In the genomic region with DNA sequence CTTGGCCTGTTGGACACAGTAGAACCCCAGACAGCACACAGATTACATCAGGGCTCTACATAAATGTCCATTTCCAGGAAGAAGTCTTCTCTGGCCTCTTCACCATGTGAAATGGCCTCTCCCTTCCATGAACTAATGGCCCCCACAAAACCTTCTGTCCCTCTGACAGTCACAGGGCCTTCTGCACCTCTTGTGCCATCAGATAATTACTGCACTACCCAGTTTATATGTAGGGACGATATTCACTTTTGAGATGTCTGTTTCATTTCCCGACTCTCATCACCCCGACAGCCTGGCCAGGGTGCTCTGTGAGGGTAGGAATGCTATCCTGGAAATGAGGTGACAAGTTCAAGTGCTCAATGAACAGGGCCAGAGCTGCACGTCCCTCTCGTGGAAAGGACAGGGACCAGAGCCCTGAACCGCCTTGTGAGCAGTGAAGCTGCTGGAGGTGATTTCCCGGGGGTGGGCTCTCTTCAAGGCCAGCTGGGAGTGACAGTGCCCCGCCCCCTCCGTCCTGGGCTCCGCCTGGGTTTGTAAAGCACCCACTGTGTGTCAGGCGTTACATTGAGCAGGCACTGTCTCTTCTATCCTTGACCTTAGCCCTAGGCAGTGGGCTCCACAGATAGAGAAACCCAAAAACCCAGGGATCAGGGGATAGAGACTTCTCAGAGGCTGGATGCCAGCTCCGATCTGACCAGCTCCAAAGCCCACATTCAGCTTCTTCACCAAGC, we compare ENCODE assay signal across 12 cellular contexts. TPM values are rescaled to one million over a fixed set of nuclear protein-coding genes. Genes with fewer than 3 reads are reported as not detected.
DNase-seq lines count a peak whose midpoint lies in the region; ATAC-seq, FAIRE-seq and TF ChIP-seq lines count a peak whose summit lies in the region.
"Had no signal": no experiment of that assay in that cellular context is flagged by ENCODE, and none has a peak within 500 bp of the region (broad histone marks: within the 10 kb centered on the region; RNA-seq: fewer than 3 reads in every experiment).

No MANE protein-coding gene starts in this region.

- TF ChIP-seq RAD21 in IMR-90 (IDR thresholded peaks at IDR 0.05; ENCODE audit: low read length) (no peak), K562 (CRISPR knock-in tag; conservative IDR thresholded peaks at IDR 0.05 in 1 of 2, IDR thresholded peaks at IDR 0.05 in 1 of 2) (no peak)

- H4K20me1 ChIP-seq in IMR-90 (ENCODE audit: insufficient read depth, low read length) (no peaks in the 10 kb centered on the region), K562 (replicated peaks; ENCODE audit: control insufficient read depth, insufficient read depth, low read length) (no peaks in the 10 kb centered on the region)

- POLR2A ChIA-PET in CD4-positive, alpha-beta T cell (lab: Charles Lee) = interaction anchor here (0.6 to 4.2 kb wide), 10 partner anchors 10 to 154 kb away, joined by 3 to 57 read pairs (median 10); a partner anchor contains a TSS
- POLR2A ChIA-PET in IMR-90 (lab: Charles Lee; ENCODE audit: unreplicated experiment) = no interaction called here
- POLR2A ChIA-PET in K562 (lab: Yijun Ruan, JAX) = interaction anchor here (0.6 to 2.7 kb wide), 11 partner anchors 9 to 218 kb away, joined by 3 to 12 read pairs (median 4); a partner anchor contains a TSS

- H2AK5ac ChIP-seq in IMR-90 (ENCODE audit: low read depth, low read length) = no peak overlapping the region

- H3K4me3 ChIP-seq in IMR-90 (ENCODE audit: insufficient read depth, low read depth, low read length) (no peak overlapping the region), K562 (no peak overlapping the region)

- no peak overlapping the region for H2AK9ac ChIP-seq in IMR-90 (replicated peaks; ENCODE audit: low read depth, low read length, poor library complexity)

- H2BK20ac ChIP-seq in IMR-90 (ENCODE audit: low read depth, low read length) = no peak overlapping the region

- in situ Hi-C loops in IMR-90 (cut with MboI; ENCODE audit: low sequenced_read_pairs) (no loop called here), K562 (cut with MboI) (no loop called here)

- no peaks in the 10 kb centered on the region for H3K9me3 Mint-ChIP-seq in CD4-positive, alpha-beta T cell
- no peaks in the 10 kb centered on the region for H3K9me3 Mint-ChIP-seq in natural killer cell

- H3K36me3 Mint-ChIP-seq in CD4-positive, alpha-beta T cell (ENCODE audit: low read depth) = peaks cover 26% of the 10 kb centered on the region
- H3K36me3 Mint-ChIP-seq in natural killer cell = peaks cover 7% of the 10 kb centered on the region

- H2BK120ac ChIP-seq in IMR-90 (ENCODE audit: low read depth, low read length) = no peak overlapping the region

- no peak overlapping the region for H3K4me2 ChIP-seq in IMR-90 (ENCODE audit: low read depth, low read length)
- peak overlapping the region; percentile 47 for H3K4me2 ChIP-seq in K562 (ENCODE audit: insufficient read depth, low read length)

- CTCF ChIA-PET in CD4-positive, alpha-beta T cell (lab: Charles Lee) = interaction anchor here (1.6 kb wide), 1 partner anchor 23 kb away, joined by 4 read pairs; no protein-coding TSS in a partner anchor
- CTCF ChIA-PET in IMR-90 (lab: Yijun Ruan, JAX) = no interaction called here
- CTCF ChIA-PET in K562 (lab: Yijun Ruan, JAX; ENCODE audit: low intra/inter-chr PET ratio) = no interaction called here

- no peak overlapping the region for H4K8ac ChIP-seq in IMR-90 (ENCODE audit: low read depth in 2 of 2, low read length in 2 of 2)

- H3K36me3 ChIP-seq in IMR-90 (ENCODE audit: control insufficient read depth, insufficient read depth, low read length) (no peaks in the 10 kb centered on the region), K562 (ENCODE audit: control insufficient read depth, insufficient read depth, low read length) (peaks cover 3% of the 10 kb centered on the region; the same call in 1 of the 3 replicates)

- TF ChIP-seq POLR2A in IMR-90 (IDR thresholded peaks at IDR 0.05; ENCODE audit: low read depth, low read length) (no peak), K562 (conservative IDR thresholded peaks at IDR 0.05) (no peak)

- H3K14ac ChIP-seq in IMR-90 (replicated peaks; ENCODE audit: low read depth, low read length) = no peak overlapping the region

- H3K4ac ChIP-seq in IMR-90 (ENCODE audit: low read depth, low read length) = no peak overlapping the region

- intact Hi-C loops in CD4-positive, alpha-beta T cell (cut with DNase I, micrococcal nuclease) = loop anchor here (5.0 to 10.0 kb wide), 5 partner anchors 33 to 152 kb away; a partner anchor contains a TSS
- intact Hi-C loops in IMR-90 (cut with micrococcal nuclease) (loop anchor here (2.0 kb wide), 1 partner anchor 101 kb away; no protein-coding TSS in a partner anchor), K562 (cut with micrococcal nuclease) (loop anchor here (5.0 kb wide), 1 partner anchor 167 kb away; no protein-coding TSS in a partner anchor), natural killer cell (cut with micrococcal nuclease) (no loop called here)

- H3K18ac ChIP-seq in IMR-90 (ENCODE audit: low read depth, low read length) = no peak overlapping the region

- no peak overlapping the region for H2BK15ac ChIP-seq in IMR-90 (ENCODE audit: low read depth, low read length)

- H2BK5ac ChIP-seq in IMR-90 (ENCODE audit: low read depth, low read length, poor library complexity, severe bottlenecking) = no peak overlapping the region

- H3K56ac ChIP-seq in IMR-90 (ENCODE audit: extremely low read depth, insufficient read depth, low read length) = no peak overlapping the region

- no peak overlapping the region for H4K5ac ChIP-seq in IMR-90 (ENCODE audit: low read depth, low read length)

- BruUV-seq in IMR-90 (replicated peaks; lab: Mats Ljungman, UMichigan) (no TSS peak), K562 (replicated peaks; lab: Mats Ljungman, UMichigan) (no TSS peak)

- no peak for ATAC-seq in CD4-positive, alpha-beta T cell (ENCODE audit: poor library complexity)
- ATAC-seq in IMR-90 (ENCODE audit: low read depth) = no peak
- ATAC-seq in K562 = no peak; the same call in 2 of the 3 replicates
- no peak for ATAC-seq in natural killer cell
- ATAC-seq in GM19328 (IDR thresholded peaks at IDR 0.05; ENCODE audit: unreplicated experiment) = no peak
- ATAC-seq in HG03354 (IDR thresholded peaks at IDR 0.05; ENCODE audit: poor library complexity, severe bottlenecking, unreplicated experiment) = no peak

- H3K4me1 ChIP-seq in IMR-90 (ENCODE audit: control insufficient read depth, insufficient read depth, low read length) = no peaks in the 10 kb centered on the region
- H3K4me1 ChIP-seq in K562 (replicated peaks in 1 of 2; ENCODE audit: control insufficient read depth in 2 of 2, insufficient read depth in 2 of 2, low read length in 2 of 2) = peaks cover 17 to 66% of the 10 kb centered on the region in 2 experiments

- no peaks in the 10 kb centered on the region for H3K79me1 ChIP-seq in IMR-90 (ENCODE audit: low read depth in 1 of 2, low read length in 2 of 2)

- WGBS in IMR-90 (ENCODE audit: extremely low coverage in 2 of 2, insufficient read length in 1 of 2), 2 experiments = 56% methylated on average over 5 of the region's 12 CpGs; no CpG with 5 or more reads in 1 of the 2 experiments
- 66% methylated on average over 12 of the region's 12 CpGs for WGBS in K562 (ENCODE audit: insufficient coverage, low coverage, missing lambda C conversion rate)

- H3K27ac Mint-ChIP-seq in CD4-positive, alpha-beta T cell = peak overlapping the region; percentile 94
- H3K27ac Mint-ChIP-seq in natural killer cell = peak overlapping the region; percentile 79 to 92

- peak overlapping the region; percentile 65 for H3K27ac ChIP-seq in CD4-positive, alpha-beta T cell (ENCODE audit: low read depth, low read length)
- H3K27ac ChIP-seq in IMR-90 (ENCODE audit: insufficient read depth, low read length) (no peak overlapping the region), K562 (ENCODE audit: extremely low read depth, low read depth, low read length) (peak overlapping the region; percentile 36; the same call in 2 of the 3 replicates)

- FAIRE-seq in K562 (lab: Jason Lieb, UNC) = peak; percentile 78
- FAIRE-seq: endothelial cell of umbilical vein, kidney had no signal

- no peak for DNase-seq in CD4-positive, alpha-beta T cell
- no peak for DNase-seq in IMR-90
- peak; percentile 64 to 68 (median 66) for DNase-seq in K562 (ENCODE audit: extremely low read depth in 1 of 4, low spot score in 3 of 4)
- DNase-seq in natural killer cell = no peak
- DNase-seq in stimulated activated CD4-positive, alpha-beta T cell treated with anti-CD3 and anti-CD28 coated beads, Interleukin-4, amount 100 ng/mL, for 1 hour = no peak
- DNase-seq in NCI-H128 (lab: John Stamatoyannopoulos, UW; ENCODE audit: unreplicated experiment) = no peak
- DNase-seq: kidney, NCI-H1436, NCI-H446 had no signal

- dilution Hi-C loops in IMR-90 (cut with HindIII; ENCODE audit: low sequenced_read_pairs, unreplicated experiment) = no loop called here

- H3K27me3 Mint-ChIP-seq in CD4-positive, alpha-beta T cell = no peaks in the 10 kb centered on the region
- peaks cover 0 to 7% of the 10 kb centered on the region in 2 donors for H3K27me3 Mint-ChIP-seq in natural killer cell (ENCODE audit: low read depth in 2 of 2)

- H4K91ac ChIP-seq in IMR-90 (ENCODE audit: insufficient read depth, low read depth, low read length) = no peak overlapping the region

- H3K23ac ChIP-seq in IMR-90 (ENCODE audit: low read depth, low read length) = no peak overlapping the region

- H2AFZ ChIP-seq in IMR-90 (replicated peaks; ENCODE audit: low read length, poor library complexity) (peak overlapping the region; percentile 51), K562 (ENCODE audit: low read depth, low read length) (peak overlapping the region; percentile 92)

- H3K9me1 ChIP-seq in IMR-90 (ENCODE audit: insufficient read depth, low read length) = peaks cover 5% of the 10 kb centered on the region; the same call in 1 of the 2 replicates
- H3K9me1 ChIP-seq in K562 (ENCODE audit: control insufficient read depth, insufficient read depth, low read length) = peaks cover 8% of the 10 kb centered on the region

- H3K4me3 Mint-ChIP-seq in CD4-positive, alpha-beta T cell = peak overlapping the region; percentile 93
- H3K4me3 Mint-ChIP-seq in natural killer cell = peak overlapping the region; percentile 90

- H3K9ac ChIP-seq in IMR-90 (ENCODE audit: low read depth, low read length) (no peak overlapping the region), K562 (ENCODE audit: insufficient read depth in 1 of 2, low read depth in 2 of 2, low read length in 2 of 2) (peak overlapping the region; percentile 4 to 93; a peak in 2 of 4 replicates)

- H3K4me1 Mint-ChIP-seq in CD4-positive, alpha-beta T cell (ENCODE audit: low read depth) = peaks cover 36% of the 10 kb centered on the region
- peaks cover 30 to 52% of the 10 kb centered on the region in 2 donors for H3K4me1 Mint-ChIP-seq in natural killer cell

- no peaks in the 10 kb centered on the region for H3K27me3 ChIP-seq in CD4-positive, alpha-beta T cell (ENCODE audit: control insufficient read depth, insufficient read depth, low read length)
- H3K27me3 ChIP-seq in IMR-90 (ENCODE audit: control insufficient read depth, insufficient read depth, low read length) (peaks cover 72% of the 10 kb centered on the region), K562 (ENCODE audit: control insufficient read depth in 2 of 2, insufficient read depth in 2 of 2, low read length in 2 of 2) (peaks cover 3 to 13% of the 10 kb centered on the region in 2 experiments; a peak in 3 of 5 replicates)

- TF ChIP-seq EP300 in K562 (IDR thresholded peaks at IDR 0.05; ENCODE audit: low read length) = no peak

- H3K9me3 ChIP-seq in CD4-positive, alpha-beta T cell (ENCODE audit: control insufficient read depth, low read length) = no peaks in the 10 kb centered on the region
- H3K9me3 ChIP-seq in IMR-90 (ENCODE audit: control insufficient read depth, insufficient read depth, low read length) (no peaks in the 10 kb centered on the region), K562 (replicated peaks; ENCODE audit: control insufficient read depth, insufficient read depth, low read depth, low read length) (no peaks in the 10 kb centered on the region)

- peaks cover 29% of the 10 kb centered on the region for H3K79me2 ChIP-seq in K562 (ENCODE audit: control insufficient read depth, insufficient read depth, low read length)

- no peak for TF ChIP-seq CTCF in CD4-positive, alpha-beta T cell (IDR thresholded peaks at IDR 0.05)
- TF ChIP-seq CTCF in IMR-90 (conservative IDR thresholded peaks at IDR 0.05; ENCODE audit: low read depth, low read length) (no peak), K562 (IDR thresholded peaks at IDR 0.05 in 2 of 3, conservative IDR thresholded peaks at IDR 0.05 in 1 of 3; ENCODE audit: insufficient read depth in 2 of 3, low read depth in 1 of 3, low read length in 3 of 3) (no peak), natural killer cell (IDR thresholded peaks at IDR 0.05) (no peak)

RNA-seq across cellular contexts. Expression of a gene that starts 3.1 kb away (rescaled TPM):
- 10 to 100 TPM; 62.4 to 62.7 TPM for total RNA-seq in CD4-positive, alpha-beta T cell
- total RNA-seq in IMR-90 (2012; rRNA removed) (under 0.01 and 0.18 TPM in 2 replicates), K562 (2014; rRNA removed) (55.5 and 85.8 TPM in 2 replicates), K562 (2014; rRNA removed; fragmentation: Illumina TruSeq; extraction: Trizol) (23.7 and 28.6 TPM in 2 replicates), K562 (2015; rRNA removed; fragmentation: Illumina TruSeq; extraction: Trizol) (55.6 and 55.9 TPM in 2 replicates), K562 (2021) (103 and 105 TPM in 2 replicates), natural killer cell (10 to 100 TPM; 57.6 to 91.7 (median 88.3) TPM)
- polyA plus RNA-seq in IMR-90 (2012; rRNA removed) (0.27 and 0.56 TPM in 2 replicates), K562 (2011; rRNA removed) (29.9 and 50.1 TPM in 2 replicates), K562 (2014; fragmentation: Illumina TruSeq; extraction: Trizol) (65.0 and 68.7 TPM in 2 replicates), K562 (2014; fragmentation: Nextera tagmentation; extraction: Ambion mirVana) (1 to 10 TPM in 1 of 2 experiments, under 1 TPM in 1; 0.56 to 1.2 TPM), K562 (2014; rRNA removed) (55.2 and 59.6 TPM in 2 replicates)
- polyA plus RNA-seq in IMR-90 (2012; cell fraction: cytosol; rRNA removed) = 0.12 and 0.41 TPM in 2 replicates
- 0.32 and 0.71 TPM in 2 replicates for polyA plus RNA-seq in IMR-90 (2012; cell fraction: nucleus; rRNA removed; ENCODE audit: low replicate concordance)
- 38.6 and 86.5 TPM in 2 replicates for total RNA-seq in K562 (2011; cell fraction: chromatin; rRNA removed; ENCODE audit: low replicate concordance)
- total RNA-seq in K562 (2011; cell fraction: nucleolus; rRNA removed) = 61.2 and 70.5 TPM in 2 replicates
- 59.7 and 74.0 TPM in 2 replicates for total RNA-seq in K562 (2011; cell fraction: nucleoplasm; rRNA removed)
- 60.0 and 102 TPM in 2 replicates for polyA plus RNA-seq in K562 (2011; cell fraction: cytosol; rRNA removed)
- polyA plus RNA-seq in K562 (2011; cell fraction: nucleus; rRNA removed) = 43.9 and 60.4 TPM in 2 replicates
- polyA plus RNA-seq in K562 (2012) = 66.9 and 81.0 TPM in 2 replicates
- polyA minus RNA-seq in K562 (2011; rRNA and poly(A)+ RNA removed) = 23.2 and 33.4 TPM in 2 replicates
- polyA minus RNA-seq in K562 (2011; cell fraction: cytosol; rRNA and poly(A)+ RNA removed) = 57.5 and 69.4 TPM in 2 replicates
- 13.3 and 20.8 TPM in 2 replicates for polyA minus RNA-seq in K562 (2011; cell fraction: nucleus; rRNA and poly(A)+ RNA removed)

RNA-seq across cellular contexts. Expression of a gene that starts 10.2 kb away (rescaled TPM):
- total RNA-seq in CD4-positive, alpha-beta T cell = under 1 TPM in 1 of 2 experiments, not detected in 1; 0.22 TPM
- 0.54 and 0.56 TPM in 2 replicates for total RNA-seq in IMR-90 (2012; rRNA removed)
- 1.2 TPM in 2 replicates for polyA plus RNA-seq in IMR-90 (2012; rRNA removed)
- polyA plus RNA-seq in IMR-90 (2012; cell fraction: cytosol; rRNA removed) = 0.89 and 2.2 TPM in 2 replicates
- 1.1 and 2.3 TPM in 2 replicates for polyA plus RNA-seq in IMR-90 (2012; cell fraction: nucleus; rRNA removed; ENCODE audit: low replicate concordance)
- 0.49 TPM in 1 of 2 replicates, not detected in the other for total RNA-seq in K562 (2011; cell fraction: chromatin; rRNA removed; ENCODE audit: low replicate concordance)
- total RNA-seq in K562 (2011; cell fraction: nucleolus; rRNA removed) = 1.1 and 1.2 TPM in 2 replicates
- total RNA-seq in K562 (2011; cell fraction: nucleoplasm; rRNA removed) = 0.66 and 0.99 TPM in 2 replicates
- 0.23 and 0.65 TPM in 2 replicates for total RNA-seq in K562 (2014; rRNA removed)
- total RNA-seq in K562 (2014; rRNA removed; fragmentation: Illumina TruSeq; extraction: Trizol) = not detected in 2 replicates
- 0.18 and 0.30 TPM in 2 replicates for total RNA-seq in K562 (2015; rRNA removed; fragmentation: Illumina TruSeq; extraction: Trizol)
- 0.56 and 0.93 TPM in 2 replicates for total RNA-seq in K562 (2021)
- polyA plus RNA-seq in K562 (2011; rRNA removed) = 0.18 and 0.41 TPM in 2 replicates
- polyA plus RNA-seq in K562 (2011; cell fraction: cytosol; rRNA removed) = 0.48 and 0.50 TPM in 2 replicates
- polyA plus RNA-seq in K562 (2011; cell fraction: nucleus; rRNA removed) = 0.68 and 0.87 TPM in 2 replicates
- 0.64 and 1.3 TPM in 2 replicates for polyA plus RNA-seq in K562 (2012)
- polyA plus RNA-seq in K562 (2014; fragmentation: Illumina TruSeq; extraction: Trizol) = 0.09 and 0.37 TPM in 2 replicates
- polyA plus RNA-seq in K562 (2014; fragmentation: Nextera tagmentation; extraction: Ambion mirVana) = not detected
- polyA plus RNA-seq in K562 (2014; rRNA removed) = 0.86 TPM in 1 of 2 replicates, not detected in the other
- 0.09 and 0.11 TPM in 2 replicates for polyA minus RNA-seq in K562 (2011; rRNA and poly(A)+ RNA removed)
- not detected in 2 replicates for polyA minus RNA-seq in K562 (2011; cell fraction: cytosol; rRNA and poly(A)+ RNA removed)
- polyA minus RNA-seq in K562 (2011; cell fraction: nucleus; rRNA and poly(A)+ RNA removed) = 0.13 and 1.00 TPM in 2 replicates
- total RNA-seq in natural killer cell = under 1 TPM; 0.28 to 0.59 (median 0.34) TPM

Comparison
In these comparisons a context has a peak if more than half of its experiments do, and no peak if none do; other contexts are left out.
1. DNase-seq: peak in K562 (4 of 4); none in CD4-positive, alpha-beta T cell (0 of 10), IMR-90 (single experiment), natural killer cell (single experiment), stimulated activated CD4-positive, alpha-beta T cell treated with anti-CD3 and anti-CD28 coated beads, Interleukin-4, amount 100 ng/mL, for 1 hour (single experiment) and NCI-H128 (single experiment).
2. RNA of a gene that starts 3.1 kb away (total RNA-seq): 57.6 to 91.7 TPM in natural killer cell, 62.4 to 62.7 TPM in CD4-positive, alpha-beta T cell and 23.7 to 105 TPM in K562; under 0.01 to 0.18 TPM in IMR-90; every median in the first group is over 10 times any median in the second.